ENCODE assay signal across 17 cellular contexts in the genomic region with DNA sequence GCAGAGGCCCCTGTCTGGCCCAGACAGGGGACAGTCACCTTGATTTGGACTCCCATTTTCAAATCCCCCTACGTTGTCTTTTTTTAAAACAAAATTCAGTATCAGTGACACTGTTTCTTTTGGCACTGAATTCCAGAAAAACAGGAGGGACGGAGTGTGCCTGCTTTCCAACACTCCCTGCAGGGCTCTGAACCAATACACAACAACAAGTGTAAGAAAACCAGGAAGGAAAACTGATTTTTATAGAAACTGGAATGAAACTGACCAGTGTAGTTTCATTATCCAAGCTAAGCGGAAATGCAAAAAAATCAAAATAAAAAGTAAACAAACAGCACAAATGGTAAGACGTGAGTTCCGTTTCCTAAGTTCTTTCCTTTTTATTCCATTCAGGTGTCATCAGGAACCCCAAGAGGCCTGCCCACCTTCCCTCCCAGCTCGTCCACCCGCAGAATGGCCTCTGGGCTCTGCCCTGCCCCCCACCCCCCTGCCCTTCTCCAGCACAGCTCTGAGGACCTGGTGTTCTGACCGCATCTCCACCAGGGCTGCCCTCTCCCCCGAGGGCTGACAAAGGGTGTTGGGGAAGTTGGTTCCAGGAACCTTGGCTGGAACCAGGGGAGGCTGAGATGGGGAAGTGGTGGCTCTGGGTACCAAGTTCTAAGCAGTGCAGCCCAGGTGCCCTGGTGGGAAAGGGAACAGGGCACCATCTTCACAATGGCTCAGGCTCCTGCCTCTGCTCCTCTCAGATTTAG.
A peak's percentile ranks its signal among the peaks of the same experiment; 100 is the strongest.
DNase-seq lines count a peak whose midpoint lies in the region; ATAC-seq, FAIRE-seq and TF ChIP-seq lines count a peak whose summit lies in the region.
"Had no signal": no experiment of that assay in that cellular context is flagged by ENCODE, and none has a peak within 500 bp of the region (broad histone marks: within the 10 kb centered on the region; RNA-seq: fewer than 3 reads in every experiment).

No MANE protein-coding gene starts in this region.

- H3K9me3 ChIP-seq in parathyroid adenoma (ENCODE audit: control insufficient read depth, low read length): no peaks in the 10 kb centered on the region
- H3K9me3 ChIP-seq: Caco-2 had no signal

- no peaks in the 10 kb centered on the region for H3K4me1 ChIP-seq in parathyroid adenoma
- H3K4me1 ChIP-seq: Caco-2 had no signal

- no peak for TF ChIP-seq POLR2A in H54 (IDR thresholded peaks at IDR 0.05; ENCODE audit: low read depth, low read length)

- no peak for TF ChIP-seq CTCF in parathyroid adenoma (IDR thresholded peaks at IDR 0.05)

- H3K27ac ChIP-seq in cingulate gyrus (ENCODE audit: low read depth, low read length): peak overlapping the region; percentile 87
- H3K27ac ChIP-seq in parathyroid adenoma: peak overlapping the region; percentile 43
- H3K27ac ChIP-seq: HL-60 had no signal

- intact Hi-C loops in Right ventricle myocardium superior (cut with DNase I) (no loop called here), left cardiac atrium (cut with DNase I) (no loop called here)

- no peak overlapping the region for H3K4me2 ChIP-seq in parathyroid adenoma (ENCODE audit: low read length)

- peaks cover 3% of the 10 kb centered on the region for H3K79me2 ChIP-seq in parathyroid adenoma

- H3K4me3 ChIP-seq in parathyroid adenoma (ENCODE audit: low read depth, low read length): no peak overlapping the region

- FAIRE-seq in HTR-8/SVneo (lab: Jason Lieb, UNC): no peak
- FAIRE-seq in H54 (lab: Jason Lieb, UNC): no peak

- no peak overlapping the region for H2AFZ ChIP-seq in parathyroid adenoma

- ATAC-seq in Right ventricle myocardium superior (ENCODE audit: poor library complexity) (no peak), left cardiac atrium (no peak), HG03442 (IDR thresholded peaks at IDR 0.05; ENCODE audit: unreplicated experiment) (no peak), GM18498 (IDR thresholded peaks at IDR 0.05; ENCODE audit: unreplicated experiment) (no peak)

- H3K36me3 ChIP-seq in parathyroid adenoma (ENCODE audit: control insufficient read depth, insufficient read depth, low read length): no peaks in the 10 kb centered on the region

- DNase-seq in Right ventricle myocardium superior (peak; percentile 23), left cardiac atrium (no peak), HTR-8/SVneo (ENCODE audit: insufficient read length, low spot score) (no peak), H54 (ENCODE audit: insufficient read length, low spot score) (no peak)
- DNase-seq: 8988T, Caco-2, DMS153, EL, H9, NCI-H146, NCI-H2081, NCI-H748 treated with DMSO at 0.1 percent for 48 hours had no signal

- no peak overlapping the region for H3K9ac ChIP-seq in parathyroid adenoma

- peaks cover 4% of the 10 kb centered on the region for H3K27me3 ChIP-seq in parathyroid adenoma (ENCODE audit: control insufficient read depth, insufficient read depth, low read length)
